Comparison of ENCODE assay signal across 23 cellular contexts in the genomic region with DNA sequence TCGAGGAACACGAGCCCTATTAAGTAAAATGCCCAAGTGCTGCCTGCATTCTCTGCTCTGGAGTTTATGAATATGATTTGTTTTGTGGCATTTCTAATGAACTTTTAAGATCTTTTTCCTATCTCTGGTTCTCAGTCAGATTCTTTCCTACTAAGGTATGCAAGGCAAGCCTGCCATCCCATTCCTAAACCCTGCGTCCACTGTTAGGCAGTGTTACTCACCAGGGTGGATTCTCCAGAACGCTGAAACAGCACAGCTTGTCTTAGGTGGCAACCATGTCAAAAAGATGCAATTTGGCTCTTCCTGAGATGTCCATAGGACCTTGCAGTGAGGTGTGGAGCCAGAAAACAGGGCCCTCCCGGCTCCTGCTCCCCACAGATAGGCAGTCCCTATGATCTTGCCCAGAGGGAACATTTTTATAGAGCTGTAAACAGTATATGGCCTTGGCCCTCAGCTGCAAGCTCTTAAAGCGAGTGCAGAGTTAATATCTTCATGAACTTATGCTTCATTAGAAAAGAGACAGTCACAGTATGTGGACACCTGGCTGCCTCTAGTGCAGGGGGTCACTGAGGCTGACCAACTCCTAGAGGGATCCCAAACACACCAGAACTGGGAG.
DNase-seq lines count a peak whose midpoint lies in the region; ATAC-seq and TF ChIP-seq lines count a peak whose summit lies in the region.
"Had no signal": no experiment of that assay in that cellular context is flagged by ENCODE, and none has a peak within 500 bp of the region (broad histone marks: within the 10 kb centered on the region; RNA-seq: fewer than 3 reads in every experiment).

No MANE protein-coding gene starts in this region.

- H3K4me3 ChIP-seq in AG04449 (ENCODE audit: low read depth, low read length): no peak overlapping the region
- H3K4me3 ChIP-seq: BLaER1 treated with 17β-estradiol and CSF1 and Interleukin-3, amounts not matched to agents 10 nM and 100 nM; HAP-1; hepatocyte; SK-N-MC; spleen; upper lobe of left lung had no signal

- H3K4me3 Mint-ChIP-seq in HFFc6: no peak overlapping the region
- H3K4me3 Mint-ChIP-seq: neural crest cell had no signal

- TF ChIP-seq CTCF in AG04449 (IDR thresholded peaks at IDR 0.05; ENCODE audit: insufficient read depth, low read length, missing control alignments) (no peak), HFFc6 (IDR thresholded peaks at IDR 0.05) (no peak), foreskin keratinocyte (conservative IDR thresholded peaks at IDR 0.05) (no peak)

- no peak overlapping the region for H3K27ac ChIP-seq in foreskin keratinocyte
- H3K27ac ChIP-seq: BLaER1 treated with 17β-estradiol and CSF1 and Interleukin-3, amounts not matched to agents 10 nM and 100 nM; hepatocyte; SK-N-MC; spleen; upper lobe of left lung; WERI-Rb-1 had no signal

- no peaks in the 10 kb centered on the region for H3K9me3 Mint-ChIP-seq in HFFc6
- H3K9me3 Mint-ChIP-seq: neural crest cell had no signal

- POLR2A ChIA-PET in AG04449 (lab: Yijun Ruan, JAX): no interaction called here

- peaks cover 59% of the 10 kb centered on the region for H3K36me3 Mint-ChIP-seq in HFFc6 (ENCODE audit: low read depth)

- H3K27me3 ChIP-seq in foreskin keratinocyte: no peaks in the 10 kb centered on the region
- H3K27me3 ChIP-seq: BLaER1 treated with 17β-estradiol and CSF1 and Interleukin-3, amounts not matched to agents 10 nM and 100 nM; hepatocyte; spleen; upper lobe of left lung had no signal

- ATAC-seq in foreskin keratinocyte (peak; percentile 57), HG03520 (IDR thresholded peaks at IDR 0.05; ENCODE audit: unreplicated experiment) (no peak)

- peaks cover 3% of the 10 kb centered on the region for H3K27me3 Mint-ChIP-seq in HFFc6 (ENCODE audit: insufficient read depth)

- H3K27ac Mint-ChIP-seq in HFFc6: peak overlapping the region; percentile 92
- H3K27ac Mint-ChIP-seq: progenitor cell of endocrine pancreas had no signal

- CTCF ChIA-PET in AG04449 (lab: Yijun Ruan, JAX): interaction anchor here (0.9 to 4.0 kb wide), 4 partner anchors 10 to 57 kb away, joined by 3 to 27 read pairs (median 6); no protein-coding TSS in a partner anchor

- H3K4me1 Mint-ChIP-seq in HFFc6 (ENCODE audit: low read depth): peaks cover 19% of the 10 kb centered on the region
- H3K4me1 Mint-ChIP-seq: neural crest cell had no signal

- DNase-seq in AG04449 (ENCODE audit: low read depth, low spot score): peak; percentile 45
- DNase-seq in HFFc6: peak; percentile 62
- DNase-seq in astrocyte of the hippocampus (ENCODE audit: low read depth, low spot score): peak; percentile 20
- DNase-seq in foreskin keratinocyte: peak; percentile 5 to 76
- DNase-seq in NCI-H446 (lab: John Stamatoyannopoulos, UW): no peak
- no peak for DNase-seq in MV-4-11 (lab: John Stamatoyannopoulos, UW)
- no peak for DNase-seq in DMS79 treated with DMSO at 0.1 percent for 48 hours (lab: John Stamatoyannopoulos, UW)
- DNase-seq: activated CD8-positive, alpha-beta memory T cell treated with anti-CD3 and anti-CD28 coated beads, Interleukin-2, amount 50 U/mL, for 48 hours; central memory CD4-positive, alpha-beta T cell; MM.1S; NCI-H146; NCI-H524 treated with DMSO at 0.1 percent for 48 hours; spleen; stimulated activated CD4-positive, alpha-beta T cell treated with anti-CD3 and anti-CD28 coated beads, Interleukin-4, amount 100 ng/mL, for 1 hour; upper lobe of left lung; WERI-Rb-1 had no signal

- H3K4me1 ChIP-seq in foreskin keratinocyte: no peaks in the 10 kb centered on the region
- H3K4me1 ChIP-seq: BLaER1 treated with 17β-estradiol and CSF1 and Interleukin-3, amounts not matched to agents 10 nM and 100 nM; HAP-1; spleen; upper lobe of left lung had no signal

Comparison
In these comparisons a context has a peak if more than half of its experiments do, and no peak if none do; other contexts are left out.
1. DNase-seq: peak in AG04449 (single experiment), HFFc6 (single experiment), astrocyte of the hippocampus (single experiment) and foreskin keratinocyte (2 of 2); none in NCI-H446 (0 of 2), MV-4-11 (single experiment) and DMS79 treated with DMSO at 0.1 percent for 48 hours (single experiment).